Comparison of ENCODE assay signal across 29 cellular contexts in the genomic region with DNA sequence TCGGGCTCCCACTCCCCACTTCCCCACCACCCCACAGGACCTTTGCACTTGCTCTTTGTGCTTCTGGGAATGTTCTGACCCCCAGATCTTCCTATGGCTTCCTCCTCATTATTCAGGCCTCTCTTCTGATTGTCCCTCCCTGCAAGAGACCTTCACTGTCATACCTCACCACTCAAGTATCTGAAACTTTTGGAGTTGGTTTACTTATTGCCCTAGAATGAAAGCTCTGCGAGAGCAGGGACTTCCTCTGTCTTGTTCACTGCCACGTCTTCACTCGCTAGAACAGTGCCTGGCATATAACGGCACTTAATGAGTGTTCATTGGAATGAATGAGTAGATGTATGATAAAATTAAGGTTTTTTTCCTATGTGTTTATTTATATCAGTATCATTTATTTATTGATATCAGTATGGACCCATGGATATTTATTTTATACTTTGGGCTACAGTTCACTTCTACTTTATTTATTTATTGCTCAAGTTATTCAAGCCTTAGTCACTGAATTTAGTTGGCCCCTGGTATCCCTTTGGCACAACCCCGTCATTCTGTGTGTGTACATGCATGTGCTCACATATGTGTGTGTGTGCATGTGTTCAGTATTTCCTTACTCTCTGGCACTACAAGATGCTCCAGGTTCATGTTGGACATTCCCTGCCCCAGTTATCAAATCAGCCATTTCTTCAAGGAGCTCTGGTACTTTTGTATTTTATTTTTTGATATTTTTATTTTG.
"Had no signal": no experiment of that assay in that cellular context is flagged by ENCODE, and none has a peak within 500 bp of the region (broad histone marks: within the 10 kb centered on the region; RNA-seq: fewer than 3 reads in every experiment).

No MANE protein-coding gene starts in this region.

- H3K4me3 ChIP-seq: adrenal gland, coronary artery, dorsolateral prefrontal cortex, heart right ventricle, pancreas, psoas muscle, sigmoid colon, uterus had no signal

- H3K4me1 ChIP-seq: adrenal gland, pancreas, psoas muscle, sigmoid colon, uterus had no signal

- ATAC-seq: activated CD4-positive, CD25-positive, alpha-beta regulatory T cell treated with anti-CD3 and anti-CD28 coated beads, Interleukin-2, amount 50 U/mL, for 24 hours; heart right ventricle; left cardiac atrium; left ventricle myocardium superior; naive thymus-derived CD4-positive, alpha-beta T cell; pancreas; psoas muscle; stimulated activated memory B cell treated with anti-CD40 and anti-IgM and Interleukin-4, amounts not matched to agents 10 μg/mL and 1 μg/mL and 100 μg/mL, for 72 hours; stimulated activated naive CD8-positive, alpha-beta T cell treated with anti-CD3 and anti-CD28 coated beads, Interleukin-15, amount 100 ng/mL, for 72 hours had no signal

- H3K27ac ChIP-seq: adrenal gland, coronary artery, dorsolateral prefrontal cortex, heart right ventricle, pancreas, psoas muscle, sigmoid colon, uterus, WERI-Rb-1 had no signal

- DNase-seq: activated CD4-positive, alpha-beta T cell treated with anti-CD3 and anti-CD28 coated beads for 48 hours; activated CD4-positive, alpha-beta T cell treated with anti-CD3 and anti-CD28 coated beads, Interleukin-2, amount 50 U/mL, for 48 hours; activated CD8-positive, alpha-beta memory T cell treated with anti-CD3 and anti-CD28 coated beads for 24 hours; activated effector memory CD4-positive, alpha-beta T cell treated with anti-CD3 and anti-CD28 coated beads, Interleukin-2, amount 50 U/mL, for 16 hours; activated naive CD4-positive, alpha-beta T cell treated with anti-CD3 and anti-CD28 coated beads for 36 hours; activated naive CD8-positive, alpha-beta T cell treated with anti-CD3 and anti-CD28 coated beads for 36 hours; adrenal gland; aorta; dorsolateral prefrontal cortex; effector memory CD4-positive, alpha-beta T cell; heart right ventricle; left cardiac atrium; left ventricle myocardium superior; naive thymus-derived CD4-positive, alpha-beta T cell; nucleus accumbens; pancreas; psoas muscle; sigmoid colon; small intestine; stimulated activated CD4-positive, alpha-beta T cell treated with anti-CD3 and anti-CD28 coated beads, Interleukin-4, amount 100 ng/mL, for 4 hours; stimulated activated CD8-positive, alpha-beta memory T cell treated with anti-CD3 and anti-CD28 coated beads, Interleukin-4, amount 100 ng/mL, for 48 hours; stimulated activated naive CD8-positive, alpha-beta T cell treated with anti-CD3 and anti-CD28 coated beads, Interleukin-15, amount 100 ng/mL, for 72 hours; substantia nigra; T1000; uterus had no signal

- H3K9me3 ChIP-seq: adrenal gland, heart right ventricle, pancreas, psoas muscle, sigmoid colon, uterus had no signal

- H3K36me3 ChIP-seq: adrenal gland, pancreas, sigmoid colon, uterus, WERI-Rb-1 had no signal

- H3K27me3 ChIP-seq: adrenal gland, heart right ventricle, pancreas, sigmoid colon, uterus had no signal
